Comparison of ENCODE assay signal across 8 cellular contexts in the genomic region with DNA sequence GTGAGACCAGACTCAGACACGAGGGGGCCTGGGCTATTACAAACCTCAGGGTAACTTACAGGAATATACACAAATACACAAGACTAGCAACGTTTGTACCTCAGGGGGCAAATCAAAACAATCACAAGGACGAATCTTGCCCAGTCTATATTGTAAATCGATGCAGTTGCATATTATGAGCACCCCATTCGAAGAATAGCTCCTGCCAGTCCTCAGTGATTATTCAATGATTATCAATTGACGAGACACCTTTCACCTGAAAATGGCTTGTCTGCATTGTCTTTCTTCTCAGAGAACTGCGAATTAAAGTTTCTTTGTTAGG. TPM values are rescaled to one million over a fixed set of nuclear protein-coding genes. Genes with fewer than 3 reads are reported as not detected.
DNase-seq lines count a peak whose midpoint lies in the region; ATAC-seq and TF ChIP-seq lines count a peak whose summit lies in the region.

No MANE protein-coding gene starts in this region.

- no peak for ATAC-seq in activated CD8-positive, alpha-beta memory T cell treated with anti-CD3 and anti-CD28 coated beads, Interleukin-2, amount 10 ng/mL, durations not matched to agents 7 days and 5 days
- no peak for ATAC-seq in left lung

- H3K27me3 ChIP-seq in adipocyte (replicated peaks; ENCODE audit: control insufficient read depth, insufficient read depth, low read length) (peaks cover 49% of the 10 kb centered on the region), left lung (peaks cover 34 to 90% of the 10 kb centered on the region in 2 donors), thymus (ENCODE audit: control insufficient read depth, insufficient read depth) (peaks cover 23% of the 10 kb centered on the region)

- no peaks in the 10 kb centered on the region for H3K9me3 ChIP-seq in adipocyte (ENCODE audit: control insufficient read depth, low read length)
- H3K9me3 ChIP-seq in left lung = no peaks in the 10 kb centered on the region
- no peaks in the 10 kb centered on the region for H3K9me3 ChIP-seq in thymus (ENCODE audit: control insufficient read depth)

- peaks cover 77% of the 10 kb centered on the region for H3K27me3 Mint-ChIP-seq in activated CD8-positive, alpha-beta memory T cell treated with anti-CD3 and anti-CD28 coated beads, Interleukin-2, amount 10 ng/mL, durations not matched to agents 7 days and 5 days

- WGBS in thymus = 27% methylated on average over 7 of the region's 7 CpGs

- no peak for TF ChIP-seq CTCF in left lung (IDR thresholded peaks at IDR 0.05)

- DNase-seq in activated CD8-positive, alpha-beta memory T cell treated with anti-CD3 and anti-CD28 coated beads, Interleukin-2, amount 10 ng/mL, durations not matched to agents 7 days and 5 days = no peak
- no peak for DNase-seq in activated CD8-positive, alpha-beta memory T cell treated with anti-CD3 and anti-CD28 coated beads for 24 hours
- DNase-seq in adipocyte (ENCODE audit: low read depth) (no peak), left lung (no peak), NCI-H748 (lab: John Stamatoyannopoulos, UW; ENCODE audit: unreplicated experiment) (no peak), NCI-H2171 treated with DMSO at 0.1 percent for 48 hours (lab: John Stamatoyannopoulos, UW) (no peak), DMS153 treated with DMSO at 0.1 percent for 48 hours (lab: John Stamatoyannopoulos, UW; ENCODE audit: unreplicated experiment) (no peak)

- peaks cover 10% of the 10 kb centered on the region for H3K4me1 Mint-ChIP-seq in activated CD8-positive, alpha-beta memory T cell treated with anti-CD3 and anti-CD28 coated beads, Interleukin-2, amount 10 ng/mL, durations not matched to agents 7 days and 5 days

- H3K4me3 ChIP-seq in adipocyte (ENCODE audit: low read length) = peak overlapping the region; percentile 81
- peak overlapping the region; percentile 35 to 37 for H3K4me3 ChIP-seq in left lung
- peak overlapping the region; percentile 53 for H3K4me3 ChIP-seq in thymus (ENCODE audit: low read length)

- H3K9ac ChIP-seq in adipocyte (ENCODE audit: low read length) = no peak overlapping the region

- peak overlapping the region; percentile 73 for H3K4me3 Mint-ChIP-seq in activated CD8-positive, alpha-beta memory T cell treated with anti-CD3 and anti-CD28 coated beads, Interleukin-2, amount 10 ng/mL, durations not matched to agents 7 days and 5 days

- H3K27ac ChIP-seq in left lung (peak overlapping the region in 1 of 2 donors; percentile 61), thymus (ENCODE audit: low read depth) (no peak overlapping the region)

- no peak overlapping the region for H3K27ac Mint-ChIP-seq in activated CD8-positive, alpha-beta memory T cell treated with anti-CD3 and anti-CD28 coated beads, Interleukin-2, amount 10 ng/mL, durations not matched to agents 7 days and 5 days

- H3K36me3 ChIP-seq in adipocyte (ENCODE audit: control insufficient read depth, insufficient read depth, low read length, severe bottlenecking) = no peaks in the 10 kb centered on the region
- H3K36me3 ChIP-seq in left lung = no peaks in the 10 kb centered on the region
- no peaks in the 10 kb centered on the region for H3K36me3 ChIP-seq in thymus (ENCODE audit: control insufficient read depth, insufficient read depth)

- CTCF ChIA-PET in activated CD8-positive, alpha-beta memory T cell treated with anti-CD3 and anti-CD28 coated beads, Interleukin-2, amount 10 ng/mL, durations not matched to agents 7 days and 5 days (lab: Charles Lee) = no interaction called here

- H3K9me3 Mint-ChIP-seq in activated CD8-positive, alpha-beta memory T cell treated with anti-CD3 and anti-CD28 coated beads, Interleukin-2, amount 10 ng/mL, durations not matched to agents 7 days and 5 days (ENCODE audit: low read depth) = no peaks in the 10 kb centered on the region

- peaks cover 3% of the 10 kb centered on the region for H3K4me1 ChIP-seq in adipocyte (ENCODE audit: control insufficient read depth, insufficient read depth, low read length)
- H3K4me1 ChIP-seq in left lung = peaks cover 0 to 13% of the 10 kb centered on the region in 2 donors
- peaks cover 9% of the 10 kb centered on the region for H3K4me1 ChIP-seq in thymus (ENCODE audit: control insufficient read depth, insufficient read depth, low read length)

- H3K36me3 Mint-ChIP-seq in activated CD8-positive, alpha-beta memory T cell treated with anti-CD3 and anti-CD28 coated beads, Interleukin-2, amount 10 ng/mL, durations not matched to agents 7 days and 5 days = no peaks in the 10 kb centered on the region

- intact Hi-C loops in left lung (cut with DNase I) = no loop called here

RNA-seq across cellular contexts. Expression of a gene that starts 24.6 kb away (rescaled TPM):
- 10 to 100 TPM; 26.5 to 29.1 TPM for total RNA-seq in activated CD8-positive, alpha-beta memory T cell treated with anti-CD3 and anti-CD28 coated beads, Interleukin-2, amount 10 ng/mL, durations not matched to agents 7 days and 5 days
- total RNA-seq in left lung = 10 to 100 TPM; 19.5 to 20.6 TPM
- 34.1 TPM for polyA plus RNA-seq in thymus
